In genomic region chr14:21437063-21437901, GRCh38 we compare ENCODE assay signal across 8 cellular contexts. TPM values are rescaled to one million over a fixed set of nuclear protein-coding genes. Genes with fewer than 3 reads are reported as not detected.
DNase-seq lines count a peak whose midpoint lies in the region; ATAC-seq and TF ChIP-seq lines count a peak whose summit lies in the region.

No MANE protein-coding gene starts in this region.

- H4K20me1 ChIP-seq in BLaER1 treated with 17β-estradiol and CSF1 and Interleukin-3, amounts not matched to agents 10 nM and 100 nM: peaks cover 8 to 92% (median 46%) of the 10 kb centered on the region in 11 experiments; a peak in 18 of 22 replicates

- peak overlapping the region; percentile 90 for H3K4me3 Mint-ChIP-seq in activated CD4-positive, alpha-beta T cell treated with anti-CD3 and anti-CD28 coated beads, Interleukin-2, amount 10 ng/mL, durations not matched to agents 24 days and 14 days

- H3K4me1 ChIP-seq in BLaER1 treated with 17β-estradiol and CSF1 and Interleukin-3, amounts not matched to agents 10 nM and 100 nM: peaks cover 16 to 52% (median 27%) of the 10 kb centered on the region in 10 experiments

- peak overlapping the region; percentile 77 to 95 (median 84) for H3K27ac ChIP-seq in BLaER1 treated with 17β-estradiol and CSF1 and Interleukin-3, amounts not matched to agents 10 nM and 100 nM
- H3K27ac ChIP-seq in coronary artery: peak overlapping the region; percentile 90 to 95

- no peaks in the 10 kb centered on the region for H3K27me3 Mint-ChIP-seq in activated CD4-positive, alpha-beta T cell treated with anti-CD3 and anti-CD28 coated beads, Interleukin-2, amount 10 ng/mL, durations not matched to agents 24 days and 14 days

- H3K9me3 Mint-ChIP-seq in activated CD4-positive, alpha-beta T cell treated with anti-CD3 and anti-CD28 coated beads, Interleukin-2, amount 10 ng/mL, durations not matched to agents 24 days and 14 days: no peaks in the 10 kb centered on the region

- peak overlapping the region; percentile 77 for H3K27ac Mint-ChIP-seq in activated CD4-positive, alpha-beta T cell treated with anti-CD3 and anti-CD28 coated beads, Interleukin-2, amount 10 ng/mL, durations not matched to agents 24 days and 14 days

- DNase-seq in NCI-H526 (lab: John Stamatoyannopoulos, UW) (peak; percentile 99), coronary artery (ENCODE audit: low spot score) (peak; percentile 97), left colon (peak; percentile 99 to 100)
- peak; percentile 100 for DNase-seq in activated CD4-positive, alpha-beta T cell treated with anti-CD3 and anti-CD28 coated beads, Interleukin-2, amount 10 ng/mL, durations not matched to agents 24 days and 14 days
- peak; percentile 97 to 99 for DNase-seq in stimulated activated CD4-positive, alpha-beta T cell treated with anti-CD3 and anti-CD28 coated beads, Interleukin-1b, Interleukin-23, amount 100 ng/mL, for 4 hours (ENCODE audit: low read depth in 2 of 2)

- H3K9me3 ChIP-seq in BLaER1 treated with 17β-estradiol and CSF1 and Interleukin-3, amounts not matched to agents 10 nM and 100 nM (replicated peaks in 1 of 11): no peaks in the 10 kb centered on the region

- peaks cover 27% of the 10 kb centered on the region for H3K36me3 Mint-ChIP-seq in activated CD4-positive, alpha-beta T cell treated with anti-CD3 and anti-CD28 coated beads, Interleukin-2, amount 10 ng/mL, durations not matched to agents 24 days and 14 days (ENCODE audit: low read depth)

- ATAC-seq in GM19328 (IDR thresholded peaks at IDR 0.05; ENCODE audit: unreplicated experiment) (peak; percentile 99), HG03469 (IDR thresholded peaks at IDR 0.05; ENCODE audit: unreplicated experiment) (peak; percentile 95), left colon (peak; percentile 99)

- peak overlapping the region; percentile 75 to 93 (median 86) for H3K9ac ChIP-seq in BLaER1 treated with 17β-estradiol and CSF1 and Interleukin-3, amounts not matched to agents 10 nM and 100 nM

- peaks cover 2 to 45% (median 28%) of the 10 kb centered on the region in 11 experiments; a peak in 18 of 22 replicates for H3K36me3 ChIP-seq in BLaER1 treated with 17β-estradiol and CSF1 and Interleukin-3, amounts not matched to agents 10 nM and 100 nM

- peak overlapping the region; percentile 84 to 93 (median 88) for H3K4me2 ChIP-seq in BLaER1 treated with 17β-estradiol and CSF1 and Interleukin-3, amounts not matched to agents 10 nM and 100 nM

- H3K27me3 ChIP-seq in BLaER1 treated with 17β-estradiol and CSF1 and Interleukin-3, amounts not matched to agents 10 nM and 100 nM: no peaks in the 10 kb centered on the region

- intact Hi-C loops in activated CD4-positive, alpha-beta T cell treated with anti-CD3 and anti-CD28 coated beads, Interleukin-2, amount 10 ng/mL, durations not matched to agents 24 days and 14 days (cut with micrococcal nuclease): loop anchor here (1.0 kb wide), 4 partner anchors 19 to 53 kb away; partner anchors contain the start of genes CHD8, SUPT16H and TOX4
- intact Hi-C loops in left colon (cut with DNase I, micrococcal nuclease): no loop called here

- H3K4me1 Mint-ChIP-seq in activated CD4-positive, alpha-beta T cell treated with anti-CD3 and anti-CD28 coated beads, Interleukin-2, amount 10 ng/mL, durations not matched to agents 24 days and 14 days: peaks cover 50% of the 10 kb centered on the region

- TF ChIP-seq CTCF in coronary artery (IDR thresholded peaks at IDR 0.05): no peak

- H3K4me3 ChIP-seq in BLaER1 treated with 17β-estradiol and CSF1 and Interleukin-3, amounts not matched to agents 10 nM and 100 nM: peak overlapping the region; percentile 67 to 91 (median 78)
- peak overlapping the region; percentile 98 for H3K4me3 ChIP-seq in coronary artery

RNA-seq across cellular contexts. Expression of gene CHD8, which starts 18.6 kb away (rescaled TPM):
- total RNA-seq in activated CD4-positive, alpha-beta T cell treated with anti-CD3 and anti-CD28 coated beads, Interleukin-2, amount 10 ng/mL, durations not matched to agents 24 days and 14 days: 104 and 115 TPM in 2 replicates
- total RNA-seq in left colon: 10 to 100 TPM; 58.5 to 59.0 TPM

RNA-seq across cellular contexts. Expression of gene RAB2B, which starts 39.5 kb away (rescaled TPM):
- total RNA-seq in activated CD4-positive, alpha-beta T cell treated with anti-CD3 and anti-CD28 coated beads, Interleukin-2, amount 10 ng/mL, durations not matched to agents 24 days and 14 days: 26.5 and 30.1 TPM in 2 replicates
- total RNA-seq in left colon: 10 to 100 TPM; 13.3 to 16.0 TPM

RNA-seq across cellular contexts. Expression of gene TOX4, which starts 39.7 kb away (rescaled TPM):
- 75.9 and 82.8 TPM in 2 replicates for total RNA-seq in activated CD4-positive, alpha-beta T cell treated with anti-CD3 and anti-CD28 coated beads, Interleukin-2, amount 10 ng/mL, durations not matched to agents 24 days and 14 days
- 10 to 100 TPM; 80.2 to 85.2 TPM for total RNA-seq in left colon

RNA-seq across cellular contexts. Expression of gene SUPT16H, which starts 53.5 kb away (rescaled TPM):
- total RNA-seq in activated CD4-positive, alpha-beta T cell treated with anti-CD3 and anti-CD28 coated beads, Interleukin-2, amount 10 ng/mL, durations not matched to agents 24 days and 14 days: 170 and 174 TPM in 2 replicates
- 10 to 100 TPM; 38.1 to 39.8 TPM for total RNA-seq in left colon

Comparison
In these comparisons a context has a peak if more than half of its experiments do, and no peak if none do; other contexts are left out.
1. Peak in every context shown above with its lines: DNase-seq, ATAC-seq, H3K4me3 ChIP-seq and H3K27ac ChIP-seq.